26 cellular contexts compared by ENCODE assay signal in the genomic region with DNA sequence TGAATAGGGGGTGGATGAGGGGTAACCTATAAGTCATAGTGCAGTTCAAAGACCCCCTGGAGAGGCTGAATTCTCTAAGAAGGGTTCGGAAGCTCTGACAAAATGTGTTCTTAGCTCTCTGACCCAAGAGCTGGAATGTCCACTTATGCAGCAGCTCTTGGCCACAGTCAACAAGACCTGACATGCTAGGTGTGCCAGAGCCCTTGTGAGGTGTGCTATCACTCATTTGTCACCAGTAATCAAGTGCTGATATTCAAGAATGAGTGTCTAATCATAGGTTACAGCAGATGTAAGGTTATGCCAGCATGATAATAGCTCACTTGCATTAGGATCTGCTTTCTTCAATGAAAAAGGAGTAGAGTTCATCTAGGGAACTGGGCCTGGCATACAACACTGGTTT. TPM values are rescaled to one million over a fixed set of nuclear protein-coding genes. Genes with fewer than 3 reads are reported as not detected.
"Had no signal": no experiment of that assay in that cellular context is flagged by ENCODE, and none has a peak within 500 bp of the region (broad histone marks: within the 10 kb centered on the region; RNA-seq: fewer than 3 reads in every experiment).

No MANE protein-coding gene starts in this region.

- H3K4me1 Mint-ChIP-seq: activated B cell treated with CpG ODN at 0.5 μM for 24 hours; activated T-helper 17 cell treated with anti-CD3 and anti-CD28 coated beads, Interleukin-2, amount 50 U/mL, for 72 hours; immature natural killer cell; naive B cell had no signal

- H3K9me3 Mint-ChIP-seq: activated B cell treated with CpG ODN at 0.5 μM for 24 hours; activated naive CD4-positive, alpha-beta T cell treated with anti-CD3 and anti-CD28 coated beads, Interleukin-2, amount 50 U/mL, for 72 hours; activated T-cell treated with anti-CD3 and anti-CD28 coated beads, Interleukin-2, amount 50 U/mL, for 24 hours; activated T-helper 17 cell treated with anti-CD3 and anti-CD28 coated beads, Interleukin-2, amount 50 U/mL, for 72 hours; immature natural killer cell; naive B cell; stimulated activated naive B cell treated with anti-CD40 and anti-IgM and Interleukin-4, amounts not matched to agents 10 μg/mL and 1 μg/mL and 100 μg/mL, for 72 hours; type B pancreatic cell had no signal

- H3K4me3 Mint-ChIP-seq: activated B cell treated with CpG ODN at 0.5 μM for 24 hours; activated CD4-positive, alpha-beta T cell treated with anti-CD3 and anti-CD28 coated beads for 36 hours; activated T-cell treated with anti-CD3 and anti-CD28 coated beads, Interleukin-2, amount 50 U/mL, for 24 hours; activated T-helper 17 cell treated with anti-CD3 and anti-CD28 coated beads, Interleukin-2, amount 50 U/mL, for 72 hours; immature natural killer cell; naive B cell; stimulated activated naive B cell treated with anti-CD40 and anti-IgM and Interleukin-4, amounts not matched to agents 10 μg/mL and 1 μg/mL and 100 μg/mL, for 72 hours; T-helper 17 cell; type B pancreatic cell had no signal

- FAIRE-seq: endometrium had no signal

- H3K27me3 ChIP-seq: foreskin keratinocyte, hepatocyte had no signal

- H3K27ac Mint-ChIP-seq: activated B cell treated with CpG ODN at 0.5 μM for 24 hours; activated T-cell treated with anti-CD3 and anti-CD28 coated beads, Interleukin-2, amount 50 U/mL, for 24 hours; activated T-helper 17 cell treated with anti-CD3 and anti-CD28 coated beads, Interleukin-2, amount 50 U/mL, for 72 hours; immature natural killer cell; stimulated activated naive B cell treated with anti-CD40 and anti-IgM and Interleukin-4, amounts not matched to agents 10 μg/mL and 1 μg/mL and 100 μg/mL, for 72 hours; T-helper 17 cell; type B pancreatic cell had no signal

- DNase-seq: activated B cell treated with CpG ODN at 0.5 μM for 24 hours; activated CD4-positive, alpha-beta T cell treated with anti-CD3 and anti-CD28 coated beads for 36 hours; activated CD4-positive, alpha-beta T cell treated with anti-CD3 and anti-CD28 coated beads, Interleukin-2, amount 50 U/mL, for 4 hours; activated CD8-positive, alpha-beta memory T cell treated with anti-CD3 and anti-CD28 coated beads for 24 hours; activated CD8-positive, alpha-beta memory T cell treated with anti-CD3 and anti-CD28 coated beads, Interleukin-2, amount 50 U/mL, for 4 hours; activated T-cell treated with anti-CD3 and anti-CD28 coated beads, Interleukin-2, amount 50 U/mL, for 24 hours; aorta; effector CD4-positive, alpha-beta T cell; immature natural killer cell; naive B cell; occipital lobe; stimulated activated CD4-positive, alpha-beta T cell treated with anti-CD3 and anti-CD28 coated beads, Interleukin-15, amount 100 ng/mL, for 24 hours; stimulated activated CD4-positive, alpha-beta T cell treated with anti-CD3 and anti-CD28 coated beads, Interleukin-2, amount 100 ng/mL, for 48 hours; stimulated activated CD8-positive, alpha-beta memory T cell treated with anti-CD3 and anti-CD28 coated beads, Interleukin-4, amount 100 ng/mL, for 48 hours; stimulated activated naive B cell treated with anti-CD40 and anti-IgM and Interleukin-4, amounts not matched to agents 10 μg/mL and 1 μg/mL and 100 μg/mL, for 72 hours; SW 1271; T-helper 17 cell had no signal

- H3K36me3 Mint-ChIP-seq: activated naive CD4-positive, alpha-beta T cell treated with anti-CD3 and anti-CD28 coated beads, Interleukin-2, amount 50 U/mL, for 72 hours; immature natural killer cell; naive B cell; stimulated activated naive B cell treated with anti-CD40 and anti-IgM and Interleukin-4, amounts not matched to agents 10 μg/mL and 1 μg/mL and 100 μg/mL, for 72 hours; type B pancreatic cell had no signal

- H3K27me3 Mint-ChIP-seq: activated B cell treated with CpG ODN at 0.5 μM for 24 hours; activated CD4-positive, alpha-beta T cell treated with anti-CD3 and anti-CD28 coated beads for 36 hours; activated T-cell treated with anti-CD3 and anti-CD28 coated beads, Interleukin-2, amount 50 U/mL, for 24 hours; activated T-helper 17 cell treated with anti-CD3 and anti-CD28 coated beads, Interleukin-2, amount 50 U/mL, for 72 hours; naive B cell; stimulated activated naive B cell treated with anti-CD40 and anti-IgM and Interleukin-4, amounts not matched to agents 10 μg/mL and 1 μg/mL and 100 μg/mL, for 72 hours; T-helper 17 cell; type B pancreatic cell had no signal

- H3K27ac ChIP-seq: foreskin keratinocyte, hepatocyte had no signal

- ATAC-seq: activated CD4-positive, alpha-beta T cell treated with anti-CD3 and anti-CD28 coated beads for 36 hours; activated naive CD4-positive, alpha-beta T cell treated with anti-CD3 and anti-CD28 coated beads, Interleukin-2, amount 50 U/mL, for 72 hours; activated T-helper 17 cell treated with anti-CD3 and anti-CD28 coated beads, Interleukin-2, amount 50 U/mL, for 72 hours; foreskin keratinocyte; sciatic nerve; stimulated activated naive B cell treated with anti-CD40 and anti-IgM and Interleukin-4, amounts not matched to agents 10 μg/mL and 1 μg/mL and 100 μg/mL, for 72 hours; T-helper 17 cell had no signal

- H3K4me3 ChIP-seq: hepatocyte, smooth muscle cell had no signal

RNA-seq across cellular contexts. Expression of gene PRICKLE4, which starts 35.0 kb away (rescaled TPM):
- total RNA-seq: activated CD4-positive, alpha-beta T cell treated with anti-CD3 and anti-CD28 coated beads for 36 hours; activated T-helper 17 cell treated with anti-CD3 and anti-CD28 coated beads, Interleukin-2, amount 50 U/mL, for 72 hours; kidney epithelial cell; T-helper 17 cell had no signal
- polyA plus RNA-seq: immature natural killer cell, smooth muscle cell had no signal
